12 cellular contexts compared by ENCODE assay signal in genomic region chr20:41145821-41146620, GRCh38. TPM values are rescaled to one million over a fixed set of nuclear protein-coding genes. Genes with fewer than 3 reads are reported as not detected.
DNase-seq lines count a peak whose midpoint lies in the region; ATAC-seq and TF ChIP-seq lines count a peak whose summit lies in the region.
"Had no signal": no experiment of that assay in that cellular context is flagged by ENCODE, and none has a peak within 500 bp of the region (broad histone marks: within the 10 kb centered on the region; RNA-seq: fewer than 3 reads in every experiment).

No MANE protein-coding gene starts in this region.

- H3K36me3 Mint-ChIP-seq in CD4-positive, alpha-beta T cell (ENCODE audit: low read depth), result peaks cover 32% of the 10 kb centered on the region
- peaks cover 4% of the 10 kb centered on the region for H3K36me3 Mint-ChIP-seq in T-cell

- H3K27ac Mint-ChIP-seq in CD4-positive, alpha-beta T cell, result peak overlapping the region; percentile 96
- H3K27ac Mint-ChIP-seq in T-cell, result peak overlapping the region; percentile 95 to 97

- intact Hi-C loops in CD4-positive, alpha-beta T cell (cut with DNase I, micrococcal nuclease), result no loop called here

- ATAC-seq in CD4-positive, alpha-beta T cell (ENCODE audit: poor library complexity), result no peak
- ATAC-seq in T-cell (replicated peaks in 1 of 4), result no peak
- no peak for ATAC-seq in HG03108 (IDR thresholded peaks at IDR 0.05; ENCODE audit: unreplicated experiment)
- ATAC-seq in HG02678 (IDR thresholded peaks at IDR 0.05; ENCODE audit: unreplicated experiment), result no peak

- H3K27me3 ChIP-seq in CD4-positive, alpha-beta T cell (ENCODE audit: control insufficient read depth, insufficient read depth, low read length), result no peaks in the 10 kb centered on the region
- H3K27me3 ChIP-seq: adrenal gland had no signal

- CTCF ChIA-PET in CD4-positive, alpha-beta T cell (lab: Charles Lee), result interaction anchor here (0.8 to 1.5 kb wide), 2 partner anchors 10 to 11 kb away, joined by 3 to 8 read pairs; no protein-coding TSS in a partner anchor
- CTCF ChIA-PET in T-cell (lab: Charles Lee), result interaction anchor here (0.9 to 3.9 kb wide), 3 partner anchors 10 to 87 kb away, joined by 3 to 17 read pairs (median 3); no protein-coding TSS in a partner anchor

- no peaks in the 10 kb centered on the region for H3K9me3 Mint-ChIP-seq in CD4-positive, alpha-beta T cell
- no peaks in the 10 kb centered on the region for H3K9me3 Mint-ChIP-seq in T-cell

- POLR2A ChIA-PET in CD4-positive, alpha-beta T cell (lab: Charles Lee), result interaction anchor here (0.6 to 14.5 kb wide), 5 partner anchors 8 to 548 kb away, joined by 3 to 403 read pairs (median 5); partner anchors contain the start of gene PLCG1
- POLR2A ChIA-PET in T-cell (lab: Charles Lee), result interaction anchor here in 1 of 2 donors (1.3 kb wide), 1 partner anchor 13 kb away, joined by 4 read pairs; no protein-coding TSS in a partner anchor

- H3K9me3 ChIP-seq in CD4-positive, alpha-beta T cell (ENCODE audit: control insufficient read depth, low read length), result no peaks in the 10 kb centered on the region
- H3K9me3 ChIP-seq: adrenal gland had no signal

- no peaks in the 10 kb centered on the region for H3K27me3 Mint-ChIP-seq in CD4-positive, alpha-beta T cell
- no peaks in the 10 kb centered on the region for H3K27me3 Mint-ChIP-seq in T-cell

- no peak overlapping the region for H3K4me3 ChIP-seq in fibroblast of pulmonary artery (replicated peaks; ENCODE audit: low read depth, low read length)
- H3K4me3 ChIP-seq: adrenal gland had no signal

- peaks cover 95% of the 10 kb centered on the region for H3K4me1 Mint-ChIP-seq in CD4-positive, alpha-beta T cell (ENCODE audit: low read depth)
- H3K4me1 Mint-ChIP-seq in T-cell, result peaks cover 98 to 100% (median 99%) of the 10 kb centered on the region in 3 donors

- H3K27ac ChIP-seq in CD4-positive, alpha-beta T cell (ENCODE audit: low read depth, low read length), result peak overlapping the region; percentile 48

- no peak for DNase-seq in CD4-positive, alpha-beta T cell
- DNase-seq in T-cell (no peak), fibroblast of pulmonary artery (ENCODE audit: low read depth) (peak; percentile 46), pons (ENCODE audit: low spot score) (peak; percentile 70), NCI-H1048 (lab: John Stamatoyannopoulos, UW) (no peak), NAMALWA (ENCODE audit: low spot score) (no peak)
- DNase-seq: DMS53, NCI-H1092, small intestine had no signal

- TF ChIP-seq CTCF in CD4-positive, alpha-beta T cell (IDR thresholded peaks at IDR 0.05), result no peak
- TF ChIP-seq CTCF in fibroblast of pulmonary artery (IDR thresholded peaks at IDR 0.05; ENCODE audit: low read length, missing control alignments), result no peak

- H3K4me3 Mint-ChIP-seq in CD4-positive, alpha-beta T cell, result peak overlapping the region; percentile 90
- H3K4me3 Mint-ChIP-seq in T-cell, result peak overlapping the region; percentile 4 to 89 (median 61)

RNA-seq across cellular contexts. Expression of gene PLCG1, which starts 8.7 kb away (rescaled TPM):
- total RNA-seq in CD4-positive, alpha-beta T cell, result 100 to 1,000 TPM; 387 to 404 TPM
- 100 to 1,000 TPM; 390 to 589 (median 444) TPM for total RNA-seq in T-cell

Comparison
In these comparisons a context has a peak if more than half of its experiments do, and no peak if none do; other contexts are left out.
1. DNase-seq: peak in fibroblast of pulmonary artery (single experiment) and pons (single experiment); none in CD4-positive, alpha-beta T cell (0 of 10), T-cell (0 of 34), NCI-H1048 (single experiment) and NAMALWA (single experiment).